ENCODE assay signal across 13 cellular contexts in genomic region chr11:441043-441417, GRCh38. TPM values are rescaled to one million over a fixed set of nuclear protein-coding genes. Genes with fewer than 3 reads are reported as not detected.
DNase-seq lines count a peak whose midpoint lies in the region; ATAC-seq and TF ChIP-seq lines count a peak whose summit lies in the region.
"Had no signal": no experiment of that assay in that cellular context is flagged by ENCODE, and none has a peak within 500 bp of the region (broad histone marks: within the 10 kb centered on the region; RNA-seq: fewer than 3 reads in every experiment).

No MANE protein-coding gene starts in this region.

- no peaks in the 10 kb centered on the region for H3K36me3 ChIP-seq in hepatocyte (replicated peaks; ENCODE audit: insufficient read depth, low read depth)

- H4K20me1 ChIP-seq in hepatocyte (ENCODE audit: insufficient read depth, poor library complexity, severe bottlenecking) = no peaks in the 10 kb centered on the region

- no peak for TF ChIP-seq POLR2A in GM18505 (IDR thresholded peaks at IDR 0.05; ENCODE audit: borderline replicate concordance, extremely low read depth, insufficient read depth, insufficient read length)

- no peaks in the 10 kb centered on the region for H3K9me3 Mint-ChIP-seq in activated T-cell treated with anti-CD3 and anti-CD28 coated beads, Interleukin-2, amount 50 U/mL, for 24 hours
- H3K9me3 Mint-ChIP-seq in T-cell = no peaks in the 10 kb centered on the region
- H3K9me3 Mint-ChIP-seq in stimulated activated naive CD8-positive, alpha-beta T cell treated with anti-CD3 and anti-CD28 coated beads, Interleukin-15, amount 100 ng/mL, for 72 hours = no peaks in the 10 kb centered on the region

- no peak overlapping the region for H3K27ac ChIP-seq in hepatocyte

- H2AFZ ChIP-seq in hepatocyte = no peak overlapping the region

- H3K79me2 ChIP-seq in hepatocyte = no peaks in the 10 kb centered on the region

- no peak for DNase-seq in activated T-cell treated with anti-CD3 and anti-CD28 coated beads, Interleukin-2, amount 50 U/mL, for 24 hours
- DNase-seq in activated T-cell treated with anti-CD3 and anti-CD28 coated beads, Interleukin-2, amount 50 U/mL, for 1 hour = no peak
- DNase-seq in T-cell (no peak), hepatocyte (ENCODE audit: low spot score) (no peak)
- no peak for DNase-seq in stimulated activated naive CD8-positive, alpha-beta T cell treated with anti-CD3 and anti-CD28 coated beads, Interleukin-15, amount 100 ng/mL, for 72 hours
- DNase-seq: cerebellar nuclear complex; head of caudate nucleus; stimulated activated CD4-positive, alpha-beta T cell treated with anti-CD3 and anti-CD28 coated beads, Interleukin-2, amount 100 ng/mL, for 24 hours had no signal

- no peaks in the 10 kb centered on the region for H3K36me3 Mint-ChIP-seq in activated T-cell treated with anti-CD3 and anti-CD28 coated beads, Interleukin-2, amount 50 U/mL, for 24 hours (ENCODE audit: low read depth)
- no peaks in the 10 kb centered on the region for H3K36me3 Mint-ChIP-seq in T-cell

- peak overlapping the region; percentile 87 for H3K4me2 ChIP-seq in hepatocyte

- TF ChIP-seq CTCF in hepatocyte (IDR thresholded peaks at IDR 0.05; ENCODE audit: poor library complexity) = no peak

- H3K27me3 ChIP-seq in hepatocyte = no peaks in the 10 kb centered on the region

- no peaks in the 10 kb centered on the region for H3K9me3 ChIP-seq in hepatocyte (ENCODE audit: low read depth)

- H3K4me3 Mint-ChIP-seq in activated T-cell treated with anti-CD3 and anti-CD28 coated beads, Interleukin-2, amount 50 U/mL, for 24 hours = peak overlapping the region; percentile 76
- peak overlapping the region; percentile 65 to 77 (median 72) for H3K4me3 Mint-ChIP-seq in T-cell
- H3K4me3 Mint-ChIP-seq in stimulated activated naive CD8-positive, alpha-beta T cell treated with anti-CD3 and anti-CD28 coated beads, Interleukin-15, amount 100 ng/mL, for 72 hours = peak overlapping the region; percentile 66 to 75

- POLR2A ChIA-PET in T-cell (lab: Charles Lee) = no interaction called here

- H3K9me2 ChIP-seq in hepatocyte (replicated peaks; ENCODE audit: insufficient read depth) = no peaks in the 10 kb centered on the region

- CTCF ChIA-PET in T-cell (lab: Charles Lee) = no interaction called here

- 74% methylated on average over 13 of the region's 13 CpGs for WGBS in hepatocyte (ENCODE audit: low lambda C conversion rate, missing lambda C conversion rate)

- no peaks in the 10 kb centered on the region for H3K27me3 Mint-ChIP-seq in activated T-cell treated with anti-CD3 and anti-CD28 coated beads, Interleukin-2, amount 50 U/mL, for 24 hours
- no peaks in the 10 kb centered on the region for H3K27me3 Mint-ChIP-seq in T-cell
- H3K27me3 Mint-ChIP-seq in stimulated activated naive CD8-positive, alpha-beta T cell treated with anti-CD3 and anti-CD28 coated beads, Interleukin-15, amount 100 ng/mL, for 72 hours = no peaks in the 10 kb centered on the region

- H3K27ac Mint-ChIP-seq in activated T-cell treated with anti-CD3 and anti-CD28 coated beads, Interleukin-2, amount 50 U/mL, for 24 hours = peak overlapping the region; percentile 26
- peak overlapping the region in 1 of 2 donors; percentile 69 for H3K27ac Mint-ChIP-seq in T-cell
- peak overlapping the region in 1 of 2 donors; percentile 45 for H3K27ac Mint-ChIP-seq in stimulated activated naive CD8-positive, alpha-beta T cell treated with anti-CD3 and anti-CD28 coated beads, Interleukin-15, amount 100 ng/mL, for 72 hours

- no peak overlapping the region for H3K4me3 ChIP-seq in hepatocyte

- peaks cover 37% of the 10 kb centered on the region for H3K4me1 Mint-ChIP-seq in activated T-cell treated with anti-CD3 and anti-CD28 coated beads, Interleukin-2, amount 50 U/mL, for 24 hours (ENCODE audit: low read depth)
- peaks cover 12 to 37% (median 32%) of the 10 kb centered on the region in 3 donors for H3K4me1 Mint-ChIP-seq in T-cell
- peaks cover 42% of the 10 kb centered on the region for H3K4me1 Mint-ChIP-seq in stimulated activated naive CD8-positive, alpha-beta T cell treated with anti-CD3 and anti-CD28 coated beads, Interleukin-15, amount 100 ng/mL, for 72 hours

- ATAC-seq in T-cell (replicated peaks in 1 of 4) (no peak), GM18505 (IDR thresholded peaks at IDR 0.05; ENCODE audit: unreplicated experiment) (no peak), GM18858 (IDR thresholded peaks at IDR 0.05; ENCODE audit: unreplicated experiment) (no peak), HG02981 (IDR thresholded peaks at IDR 0.05; ENCODE audit: unreplicated experiment) (no peak)
- no peak for ATAC-seq in stimulated activated naive CD8-positive, alpha-beta T cell treated with anti-CD3 and anti-CD28 coated beads, Interleukin-15, amount 100 ng/mL, for 72 hours

- peaks cover 27% of the 10 kb centered on the region for H3K4me1 ChIP-seq in hepatocyte (ENCODE audit: insufficient read depth)

RNA-seq across cellular contexts. Expression of gene ANO9, which starts 0.8 kb away (rescaled TPM):
- total RNA-seq in T-cell (100 to 1,000 TPM; 103 to 128 (median 120) TPM), hepatocyte (19.5 and 21.2 TPM in 2 replicates)
- 34.9 and 35.7 TPM in 2 replicates for polyA plus RNA-seq in hepatocyte
- total RNA-seq: RPMI7951 had no signal
- polyA plus RNA-seq: neural cell had no signal

RNA-seq across cellular contexts. Expression of gene PTDSS2, which starts 9.0 kb away (rescaled TPM):
- total RNA-seq in T-cell (10 to 100 TPM; 22.4 to 33.5 (median 28.7) TPM), hepatocyte (29.7 and 31.5 TPM in 2 replicates)
- 50.6 and 50.8 TPM in 2 replicates for polyA plus RNA-seq in hepatocyte

RNA-seq across cellular contexts. Expression of gene SIGIRR, which starts 26.2 kb away (rescaled TPM):
- total RNA-seq in T-cell = 100 to 1,000 TPM; 395 to 488 (median 460) TPM
- total RNA-seq in hepatocyte = 42.4 and 52.1 TPM in 2 replicates
- 77.4 and 85.3 TPM in 2 replicates for polyA plus RNA-seq in hepatocyte

RNA-seq across cellular contexts. Expression of gene PKP3, which starts 47.0 kb away (rescaled TPM):
- total RNA-seq in T-cell (under 1 TPM in 4 of 5 donors, not detected in 1; 0.32 to 0.85 (median 0.47) TPM), hepatocyte (55.6 and 62.1 TPM in 2 replicates)
- 89.5 and 91.3 TPM in 2 replicates for polyA plus RNA-seq in hepatocyte
- polyA plus RNA-seq: neural cell had no signal
